ENCODE assay signal across 8 cellular contexts in the genomic region with DNA sequence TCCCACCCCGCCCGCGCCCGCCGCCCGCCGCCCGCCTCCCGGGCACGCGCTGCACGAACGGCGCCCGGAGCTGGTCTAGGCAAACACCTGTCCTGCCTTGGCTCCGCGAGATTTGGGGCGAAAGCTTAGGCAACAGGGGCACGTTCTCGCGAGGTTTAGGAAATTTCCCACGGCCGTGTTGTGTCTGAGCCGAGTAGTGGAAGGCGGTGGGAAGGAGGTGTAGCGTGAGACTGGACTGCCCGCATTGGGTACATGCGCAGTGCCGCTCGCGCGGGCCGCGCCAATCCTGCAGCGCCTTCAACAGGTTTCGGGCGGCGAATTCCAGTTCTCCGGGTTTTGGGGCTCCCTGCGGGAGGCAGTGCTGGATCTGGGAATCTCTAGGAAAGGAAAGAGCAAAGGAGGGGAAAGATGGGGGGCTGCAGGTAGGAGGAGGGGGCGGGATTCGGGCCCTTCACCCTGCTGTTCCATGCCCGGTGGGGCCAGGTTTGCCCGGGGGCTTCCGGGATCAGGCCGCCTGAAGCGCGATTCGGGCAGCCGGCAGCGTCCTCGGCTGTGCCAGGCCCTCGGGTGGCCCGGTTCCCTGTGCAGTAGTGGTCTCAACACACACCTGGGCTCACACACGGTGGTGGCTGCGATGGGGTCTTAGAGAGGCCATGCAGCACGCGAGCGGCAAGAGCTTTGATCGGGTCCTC. TPM values are rescaled to one million over a fixed set of nuclear protein-coding genes. Genes with fewer than 3 reads are reported as not detected.
A peak's percentile ranks its signal among the peaks of the same experiment; 100 is the strongest.
DNase-seq lines count a peak whose midpoint lies in the region; ATAC-seq and TF ChIP-seq lines count a peak whose summit lies in the region.

No MANE protein-coding gene starts in this region.

- peaks cover 61% of the 10 kb centered on the region for H3K36me3 Mint-ChIP-seq in activated CD4-positive, alpha-beta T cell treated with anti-CD3 and anti-CD28 coated beads, Interleukin-2, amount 10 ng/mL, durations not matched to agents 24 days and 14 days (ENCODE audit: low read depth)

- TF ChIP-seq CTCF in C4-2B (conservative IDR thresholded peaks at IDR 0.05) = no peak

- H3K27me3 Mint-ChIP-seq in activated CD4-positive, alpha-beta T cell treated with anti-CD3 and anti-CD28 coated beads, Interleukin-2, amount 10 ng/mL, durations not matched to agents 24 days and 14 days = peaks cover 3% of the 10 kb centered on the region

- peak overlapping the region; percentile 99 for H3K27ac Mint-ChIP-seq in activated CD4-positive, alpha-beta T cell treated with anti-CD3 and anti-CD28 coated beads, Interleukin-2, amount 10 ng/mL, durations not matched to agents 24 days and 14 days

- DNase-seq in NCI-H526 (lab: John Stamatoyannopoulos, UW) (peak; percentile 98 to 99), cortex of kidney (lab: John Stamatoyannopoulos, UW) (peak; percentile 35), left kidney (ENCODE audit: low read depth, low spot score) (peak; percentile 100)
- peak; percentile 99 for DNase-seq in activated CD4-positive, alpha-beta T cell treated with anti-CD3 and anti-CD28 coated beads, Interleukin-2, amount 10 ng/mL, durations not matched to agents 24 days and 14 days
- DNase-seq in stimulated activated CD4-positive, alpha-beta T cell treated with anti-CD3 and anti-CD28 coated beads, Interleukin-1b, Interleukin-23, amount 100 ng/mL, for 48 hours = peak; percentile 99

- H3K4me1 Mint-ChIP-seq in activated CD4-positive, alpha-beta T cell treated with anti-CD3 and anti-CD28 coated beads, Interleukin-2, amount 10 ng/mL, durations not matched to agents 24 days and 14 days = peaks cover 41% of the 10 kb centered on the region

- peak overlapping the region; percentile 92 for H3K27ac ChIP-seq in C4-2B

- peaks cover 14% of the 10 kb centered on the region for H3K9me3 Mint-ChIP-seq in activated CD4-positive, alpha-beta T cell treated with anti-CD3 and anti-CD28 coated beads, Interleukin-2, amount 10 ng/mL, durations not matched to agents 24 days and 14 days

- intact Hi-C loops in activated CD4-positive, alpha-beta T cell treated with anti-CD3 and anti-CD28 coated beads, Interleukin-2, amount 10 ng/mL, durations not matched to agents 24 days and 14 days (cut with micrococcal nuclease) = loop anchor here (1.0 to 5.0 kb wide), 12 partner anchors 8 to 538 kb away; no protein-coding TSS in a partner anchor

- peak overlapping the region; percentile 97 for H3K4me3 Mint-ChIP-seq in activated CD4-positive, alpha-beta T cell treated with anti-CD3 and anti-CD28 coated beads, Interleukin-2, amount 10 ng/mL, durations not matched to agents 24 days and 14 days

- peak; percentile 69 for ATAC-seq in GM19328 (IDR thresholded peaks at IDR 0.05; ENCODE audit: unreplicated experiment)
- ATAC-seq in HG03469 (IDR thresholded peaks at IDR 0.05; ENCODE audit: unreplicated experiment) = peak; percentile 56

RNA-seq across cellular contexts. Expression of gene RBPJ, which starts 1.2 kb away (rescaled TPM):
- total RNA-seq in activated CD4-positive, alpha-beta T cell treated with anti-CD3 and anti-CD28 coated beads, Interleukin-2, amount 10 ng/mL, durations not matched to agents 24 days and 14 days = 539 and 547 TPM in 2 replicates

Comparison
In these comparisons a context has a peak if more than half of its experiments do, and no peak if none do; other contexts are left out.
1. Peak in every context shown above with its lines: DNase-seq, ATAC-seq and H3K27ac ChIP-seq.
2. DNase-seq: peak in every context shown above with its lines; median percentile 100 in left kidney; 99 in activated CD4-positive, alpha-beta T cell treated with anti-CD3 and anti-CD28 coated beads, Interleukin-2, amount 10 ng/mL, durations not matched to agents 24 days and 14 days; 99 in stimulated activated CD4-positive, alpha-beta T cell treated with anti-CD3 and anti-CD28 coated beads, Interleukin-1b, Interleukin-23, amount 100 ng/mL, for 48 hours; 98 in NCI-H526; 35 in cortex of kidney.